8 cellular contexts compared by ENCODE assay signal in the genomic region with DNA sequence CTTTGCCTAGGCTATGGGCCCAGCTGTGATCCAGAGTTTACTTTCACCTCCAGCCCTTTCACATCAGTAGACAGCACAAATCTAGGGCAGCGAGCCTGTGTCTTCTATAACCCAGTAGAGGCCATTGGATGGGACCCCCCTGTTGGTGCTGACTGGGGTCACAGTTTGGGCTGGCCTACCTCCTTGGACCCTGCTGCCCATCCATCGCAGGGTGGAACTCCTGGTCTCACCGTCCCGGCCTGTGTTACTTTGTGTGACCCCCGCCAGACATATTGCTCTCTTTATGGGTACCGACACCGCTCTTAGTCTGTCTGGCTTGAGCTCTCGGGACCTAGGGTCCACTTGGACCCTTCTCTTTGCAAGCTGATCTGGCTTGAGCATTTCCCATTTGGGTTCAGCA.
"Had no signal": no experiment of that assay in that cellular context is flagged by ENCODE, and none has a peak within 500 bp of the region (broad histone marks: within the 10 kb centered on the region; RNA-seq: fewer than 3 reads in every experiment).

No MANE protein-coding gene starts in this region.

- H3K4me3 ChIP-seq: GM23248, HAP-1 had no signal

- ATAC-seq: HCT116, HepG2 had no signal

- DNase-seq: GM23248, GOT3, H7, HFFc6 had no signal

- H2AFZ ChIP-seq: GM23248 had no signal

- H3K9ac ChIP-seq: GM23248 had no signal

- H3K36me3 ChIP-seq: HAP-1 had no signal

- H3K27ac ChIP-seq: GM23248, HL-60 had no signal

- H3K9me3 ChIP-seq: HAP-1 had no signal

- H3K4me1 ChIP-seq: HAP-1 had no signal
